Comparison of ENCODE assay signal across 9 cellular contexts in the genomic region with DNA sequence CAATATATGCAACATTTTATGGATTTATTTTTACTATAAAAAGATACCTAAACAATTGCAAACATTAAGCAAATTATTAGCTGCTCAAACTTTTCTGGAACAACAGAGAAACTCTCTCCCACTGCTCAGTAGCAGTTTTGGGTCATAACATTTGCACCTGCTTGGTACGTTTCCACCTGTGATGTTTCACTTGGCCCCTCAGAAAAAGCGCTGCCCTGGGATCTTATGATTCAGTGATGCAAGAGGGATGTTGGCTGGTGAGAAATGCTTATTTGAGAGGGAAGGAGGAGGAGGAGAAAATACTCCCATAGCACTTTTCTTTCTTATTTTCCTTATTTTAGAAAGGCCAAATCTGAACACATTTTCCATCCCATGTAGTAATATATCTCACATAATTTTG. TPM values are rescaled to one million over a fixed set of nuclear protein-coding genes. Genes with fewer than 3 reads are reported as not detected.
DNase-seq lines count a peak whose midpoint lies in the region; ATAC-seq and TF ChIP-seq lines count a peak whose summit lies in the region.
"Had no signal": no experiment of that assay in that cellular context is flagged by ENCODE, and none has a peak within 500 bp of the region (broad histone marks: within the 10 kb centered on the region; RNA-seq: fewer than 3 reads in every experiment).

No MANE protein-coding gene starts in this region.

- H3K4me1 ChIP-seq in transverse colon, result peaks cover 0 to 66% (median 22%) of the 10 kb centered on the region in 4 donors

- no peak for TF ChIP-seq EP300 in transverse colon (IDR thresholded peaks at IDR 0.05; ENCODE audit: low read depth)

- peak overlapping the region; percentile 83 for H3K4me3 Mint-ChIP-seq in activated naive CD4-positive, alpha-beta T cell treated with anti-CD3 and anti-CD28 coated beads for 36 hours
- H3K4me3 Mint-ChIP-seq in MCF 10A (ENCODE audit: unreplicated experiment) (peak overlapping the region; percentile 73), mesothelial cell of epicardium (peak overlapping the region; percentile 80)

- H3K36me3 Mint-ChIP-seq in activated naive CD4-positive, alpha-beta T cell treated with anti-CD3 and anti-CD28 coated beads for 36 hours (ENCODE audit: low read depth), result no peaks in the 10 kb centered on the region
- no peaks in the 10 kb centered on the region for H3K36me3 Mint-ChIP-seq in MCF 10A (ENCODE audit: insufficient read depth, unreplicated experiment)
- H3K36me3 Mint-ChIP-seq in mesothelial cell of epicardium, result peaks cover 16% of the 10 kb centered on the region

- no peak for DNase-seq in activated naive CD4-positive, alpha-beta T cell treated with anti-CD3 and anti-CD28 coated beads for 36 hours
- DNase-seq in activated naive CD4-positive, alpha-beta T cell treated with Interleukin-2 at 50 U/mL for 16 hours, result no peak
- DNase-seq in MCF 10A (ENCODE audit: unreplicated experiment), result no peak
- DNase-seq in mesothelial cell of epicardium (ENCODE audit: low spot score in 2 of 2, unreplicated experiment in 2 of 2), result no peak
- no peak for DNase-seq in transverse colon
- DNase-seq in stimulated activated CD4-positive, alpha-beta T cell treated with anti-CD3 and anti-CD28 coated beads, Interleukin-1b, Interleukin-23, amount 100 ng/mL, for 48 hours, result no peak
- DNase-seq: effector memory CD8-positive, alpha-beta T cell had no signal

- TF ChIP-seq CTCF in MCF 10A (IDR thresholded peaks at IDR 0.05; ENCODE audit: unreplicated experiment) (no peak), mesothelial cell of epicardium (IDR thresholded peaks at IDR 0.05; ENCODE audit: unreplicated experiment) (no peak), transverse colon (IDR thresholded peaks at IDR 0.05) (no peak)

- CTCF ChIA-PET in activated naive CD4-positive, alpha-beta T cell treated with anti-CD3 and anti-CD28 coated beads for 36 hours (lab: Charles Lee), result interaction anchor here (1.3 to 1.6 kb wide), 2 partner anchors 10 to 12 kb away, joined by 4 to 6 read pairs; a partner anchor contains a TSS
- CTCF ChIA-PET in MCF 10A (lab: Yijun Ruan, JAX), result interaction anchor here (0.8 to 2.5 kb wide), 2 partner anchors 21 to 30 kb away, joined by 4 to 7 read pairs; no protein-coding TSS in a partner anchor

- 96% methylated on average over 2 of the region's 2 CpGs; no CpG with 5 or more reads in 1 of the 2 donors for WGBS in transverse colon (ENCODE audit: low coverage in 1 of 2), 2 donors

- POLR2A ChIA-PET in MCF 10A (lab: Yijun Ruan, JAX), result interaction anchor here (0.6 to 13.1 kb wide), 15 partner anchors 8 to 956 kb away, joined by 3 to 114 read pairs (median 4); a partner anchor contains a TSS

- no peaks in the 10 kb centered on the region for H3K27me3 Mint-ChIP-seq in activated naive CD4-positive, alpha-beta T cell treated with anti-CD3 and anti-CD28 coated beads for 36 hours (ENCODE audit: low read depth)
- H3K27me3 Mint-ChIP-seq in MCF 10A (ENCODE audit: insufficient read depth, unreplicated experiment) (no peaks in the 10 kb centered on the region), mesothelial cell of epicardium (ENCODE audit: low read depth) (no peaks in the 10 kb centered on the region)
- H3K27me3 Mint-ChIP-seq: effector memory CD8-positive, alpha-beta T cell had no signal

- H3K27ac Mint-ChIP-seq in activated naive CD4-positive, alpha-beta T cell treated with anti-CD3 and anti-CD28 coated beads for 36 hours, result peak overlapping the region; percentile 95
- peak overlapping the region; percentile 98 for H3K27ac Mint-ChIP-seq in MCF 10A (ENCODE audit: low read depth, unreplicated experiment)
- peak overlapping the region; percentile 98 for H3K27ac Mint-ChIP-seq in mesothelial cell of epicardium

- peak overlapping the region; percentile 93 to 96 (median 94) for H3K27ac ChIP-seq in transverse colon

- H3K9me3 ChIP-seq in transverse colon, result no peaks in the 10 kb centered on the region

- no peak for ATAC-seq in HG03039 (IDR thresholded peaks at IDR 0.05; ENCODE audit: unreplicated experiment)
- ATAC-seq in GM21390 (IDR thresholded peaks at IDR 0.05; ENCODE audit: unreplicated experiment), result no peak

- in situ Hi-C loops in transverse colon (cut with MboI; ENCODE audit: low pct_ligation_motif_present in 1 of 4, low pct_unique_long_range_greater_than_20kb in 1 of 4, low sequenced_read_pairs in 3 of 4), result loop anchor here in 1 of 4 donors (25.0 kb wide), 1 partner anchor 128 kb away; no protein-coding TSS in a partner anchor

- no TSS peak for BruUV-seq in MCF 10A (replicated peaks; lab: Mats Ljungman, UMichigan)

- no peaks in the 10 kb centered on the region for H3K27me3 ChIP-seq in transverse colon

- no peak for TF ChIP-seq POLR2A in transverse colon (IDR thresholded peaks at IDR 0.05)

- H3K4me1 Mint-ChIP-seq in activated naive CD4-positive, alpha-beta T cell treated with anti-CD3 and anti-CD28 coated beads for 36 hours (ENCODE audit: low read depth), result peaks cover 37% of the 10 kb centered on the region
- peaks cover 19% of the 10 kb centered on the region for H3K4me1 Mint-ChIP-seq in MCF 10A (ENCODE audit: insufficient read depth, unreplicated experiment)
- H3K4me1 Mint-ChIP-seq in mesothelial cell of epicardium, result peaks cover 76% of the 10 kb centered on the region

- H3K36me3 ChIP-seq in transverse colon, result no peaks in the 10 kb centered on the region

- no peaks in the 10 kb centered on the region for H3K9me3 Mint-ChIP-seq in activated naive CD4-positive, alpha-beta T cell treated with anti-CD3 and anti-CD28 coated beads for 36 hours
- H3K9me3 Mint-ChIP-seq in MCF 10A (ENCODE audit: unreplicated experiment) (no peaks in the 10 kb centered on the region), mesothelial cell of epicardium (no peaks in the 10 kb centered on the region)
- H3K9me3 Mint-ChIP-seq: effector memory CD8-positive, alpha-beta T cell had no signal

- intact Hi-C loops in activated naive CD4-positive, alpha-beta T cell treated with anti-CD3 and anti-CD28 coated beads for 36 hours (cut with micrococcal nuclease), result loop anchor here (2.0 to 5.0 kb wide), 6 partner anchors 18 to 1863 kb away; a partner anchor contains a TSS
- intact Hi-C loops in MCF 10A (cut with micrococcal nuclease) (loop anchor here (5.0 to 10.0 kb wide), 4 partner anchors 138 to 756 kb away; no protein-coding TSS in a partner anchor), transverse colon (cut with DNase I; ENCODE audit: low total_unique reads) (loop anchor here (10.0 kb wide), 1 partner anchor 576 kb away; no protein-coding TSS in a partner anchor)

- no peak overlapping the region for H3K4me3 ChIP-seq in transverse colon

RNA-seq across cellular contexts. Expression of a gene that starts 9.2 kb away (rescaled TPM):
- total RNA-seq in activated naive CD4-positive, alpha-beta T cell treated with anti-CD3 and anti-CD28 coated beads for 36 hours, result 1 to 10 TPM; 2.6 to 2.7 TPM
- total RNA-seq in MCF 10A (2022) (6.1 and 10.5 TPM in 2 replicates), mesothelial cell of epicardium (57.9 to 66.2 TPM (median 64.2 TPM) in 3 replicates), transverse colon (10 to 100 TPM in 3 of 4 donors, 1 to 10 TPM in 1; 6.2 to 20.9 (median 12.8) TPM)

RNA-seq across cellular contexts. Expression of a gene that starts 45.4 kb away (rescaled TPM):
- 10 to 100 TPM; 42.6 to 43.3 TPM for total RNA-seq in activated naive CD4-positive, alpha-beta T cell treated with anti-CD3 and anti-CD28 coated beads for 36 hours
- total RNA-seq in MCF 10A (2022) (75.2 and 76.0 TPM in 2 replicates), mesothelial cell of epicardium (33.1 to 42.2 TPM (median 40.9 TPM) in 3 replicates), transverse colon (10 to 100 TPM; 11.9 to 47.5 (median 22.5) TPM)
